9 cellular contexts compared by ENCODE assay signal in genomic region chr7:70596575-70596891, GRCh38.
A peak's percentile ranks its signal among the peaks of the same experiment; 100 is the strongest.
DNase-seq lines count a peak whose midpoint lies in the region; ATAC-seq and TF ChIP-seq lines count a peak whose summit lies in the region.
"Had no signal": no experiment of that assay in that cellular context is flagged by ENCODE, and none has a peak within 500 bp of the region (broad histone marks: within the 10 kb centered on the region; RNA-seq: fewer than 3 reads in every experiment).

No MANE protein-coding gene starts in this region.

- H3K27me3 ChIP-seq in GM23338 (ENCODE audit: insufficient read depth) (peaks cover 67% of the 10 kb centered on the region), OCI-LY1 (ENCODE audit: insufficient read depth, low read length) (no peaks in the 10 kb centered on the region), iPS DF 6.9 (ENCODE audit: control insufficient read depth, insufficient read depth, low read length) (peaks cover 26% of the 10 kb centered on the region), psoas muscle (ENCODE audit: insufficient read depth in 3 of 3, low read length in 2 of 3) (peaks cover 0 to 7% (median 0%) of the 10 kb centered on the region in 3 donors), PC-9 (ENCODE audit: insufficient read depth, low read depth) (peaks cover 23% of the 10 kb centered on the region)

- peaks cover 12% of the 10 kb centered on the region for H3K9me3 Mint-ChIP-seq in GM23338
- peaks cover 10% of the 10 kb centered on the region for H3K9me3 Mint-ChIP-seq in T-helper 2 cell treated with Interferon-gamma antibody and Interleukin-4, amounts not matched to agents 5 μg/mL and 100 μg/mL, for 36 hours

- H3K9me3 ChIP-seq in OCI-LY1 (ENCODE audit: low read length) (peaks cover 4% of the 10 kb centered on the region; the same call in 1 of the 2 replicates), iPS DF 6.9 (ENCODE audit: control insufficient read depth, insufficient read depth, low read length) (no peaks in the 10 kb centered on the region), psoas muscle (no peaks in the 10 kb centered on the region), PC-9 (ENCODE audit: insufficient read depth, low read depth) (no peaks in the 10 kb centered on the region)

- no peak for TF ChIP-seq CTCF in GM23338 (conservative IDR thresholded peaks at IDR 0.05; ENCODE audit: low read depth in 2 of 2)
- TF ChIP-seq CTCF in OCI-LY1 (IDR thresholded peaks at IDR 0.05; ENCODE audit: low read length) = no peak
- no peak for TF ChIP-seq CTCF in psoas muscle (IDR thresholded peaks at IDR 0.05)
- TF ChIP-seq CTCF in PC-9 (conservative IDR thresholded peaks at IDR 0.05) = no peak

- H3K4me2 ChIP-seq in GM23338 = peak overlapping the region; percentile 99
- peak overlapping the region; percentile 75 for H3K4me2 ChIP-seq in OCI-LY1 (ENCODE audit: low read length)
- H3K4me2 ChIP-seq in PC-9 = no peak overlapping the region

- H3K27ac Mint-ChIP-seq in GM23338 = no peak overlapping the region
- H3K27ac Mint-ChIP-seq in T-helper 2 cell treated with Interferon-gamma antibody and Interleukin-4, amounts not matched to agents 5 μg/mL and 100 μg/mL, for 36 hours = no peak overlapping the region
- H3K27ac Mint-ChIP-seq: activated naive CD4-positive, alpha-beta T cell treated with anti-CD3 and anti-CD28 coated beads for 36 hours had no signal

- H3K4me3 ChIP-seq in GM23338 (peak overlapping the region; percentile 80), OCI-LY1 (ENCODE audit: low read depth, low read length, poor library complexity, severe bottlenecking) (peak overlapping the region; percentile 56), iPS DF 6.9 (ENCODE audit: low read length) (peak overlapping the region; percentile 36; the same call in 1 of the 2 replicates), psoas muscle (peak overlapping the region; percentile 62), PC-9 (no peak overlapping the region)

- H3K27ac ChIP-seq in GM23338 (ENCODE audit: low read depth) (no peak overlapping the region), OCI-LY1 (ENCODE audit: low read depth, low read length, poor library complexity, severe bottlenecking) (no peak overlapping the region), iPS DF 6.9 (ENCODE audit: low read length) (no peak overlapping the region), psoas muscle (no peak overlapping the region), PC-9 (no peak overlapping the region)

- no TSS peak for BruUV-seq in PC-9 (replicated peaks; lab: Mats Ljungman, UMichigan)

- 0 out of 2 replicates have a peak, but pooled peaks cover 2% of the 10 kb centered on the region for H4K20me1 ChIP-seq in GM23338 (replicated peaks; ENCODE audit: insufficient read depth)
- no peaks in the 10 kb centered on the region for H4K20me1 ChIP-seq in OCI-LY1 (ENCODE audit: insufficient read depth, low read length)
- no peaks in the 10 kb centered on the region for H4K20me1 ChIP-seq in PC-9 (ENCODE audit: insufficient read depth)

- CTCF ChIA-PET in PC-9 (lab: Charles Lee) = no interaction called here

- H3K79me2 ChIP-seq in GM23338 (replicated peaks; ENCODE audit: insufficient read depth) (no peaks in the 10 kb centered on the region), OCI-LY1 (ENCODE audit: insufficient read depth, low read length) (no peaks in the 10 kb centered on the region), PC-9 (ENCODE audit: low read depth) (no peaks in the 10 kb centered on the region)

- H3K4me1 ChIP-seq in GM23338 (ENCODE audit: insufficient read depth) (peaks cover 18% of the 10 kb centered on the region), OCI-LY1 (ENCODE audit: insufficient read depth, low read length, severe bottlenecking) (peaks cover 16% of the 10 kb centered on the region), iPS DF 6.9 (ENCODE audit: control insufficient read depth, insufficient read depth, low read length) (no peaks in the 10 kb centered on the region), psoas muscle (no peaks in the 10 kb centered on the region), PC-9 (replicated peaks; ENCODE audit: insufficient read depth) (no peaks in the 10 kb centered on the region)

- H3K27me3 Mint-ChIP-seq in GM23338 (ENCODE audit: insufficient read depth, low read depth, poor library complexity) = peaks cover 58% of the 10 kb centered on the region
- peaks cover 30% of the 10 kb centered on the region for H3K27me3 Mint-ChIP-seq in T-helper 2 cell treated with Interferon-gamma antibody and Interleukin-4, amounts not matched to agents 5 μg/mL and 100 μg/mL, for 36 hours (ENCODE audit: low read depth)

- peak overlapping the region; percentile 76 for H3K4me3 Mint-ChIP-seq in GM23338
- H3K4me3 Mint-ChIP-seq in T-helper 2 cell treated with Interferon-gamma antibody and Interleukin-4, amounts not matched to agents 5 μg/mL and 100 μg/mL, for 36 hours = no peak overlapping the region

- H3F3A ChIP-seq in GM23338 (replicated peaks; ENCODE audit: low read depth) = peaks cover 5% of the 10 kb centered on the region; the same call in 1 of the 2 replicates
- no peaks in the 10 kb centered on the region for H3F3A ChIP-seq in OCI-LY1 (ENCODE audit: insufficient read depth, low read length)
- no peaks in the 10 kb centered on the region for H3F3A ChIP-seq in PC-9 (ENCODE audit: insufficient read depth, low read depth)

- peak; percentile 29 for ATAC-seq in GM23338
- no peak for ATAC-seq in psoas muscle

- DNase-seq in GM23338 (ENCODE audit: low spot score) = no peak
- DNase-seq in iPS DF 6.9 (ENCODE audit: low read depth, low spot score) = no peak
- DNase-seq in psoas muscle = no peak
- no peak for DNase-seq in UCSD-AML1 (lab: John Stamatoyannopoulos, UW; ENCODE audit: unreplicated experiment)
- no peak for DNase-seq in PC-9
- DNase-seq in T-helper 2 cell treated with Interferon-gamma antibody and Interleukin-4, amounts not matched to agents 5 μg/mL and 100 μg/mL, for 36 hours (ENCODE audit: low spot score) = no peak
- DNase-seq: activated naive CD4-positive, alpha-beta T cell treated with anti-CD3 and anti-CD28 coated beads for 36 hours; NCI-H2081 treated with DMSO at 0.1 percent for 48 hours had no signal

- H3K36me3 ChIP-seq in GM23338 (ENCODE audit: insufficient read depth) (0 out of 2 replicates have a peak, but pooled peaks cover 3% of the 10 kb centered on the region), OCI-LY1 (ENCODE audit: insufficient read depth, low read length) (peaks cover 9% of the 10 kb centered on the region; the same call in 1 of the 2 replicates), iPS DF 6.9 (ENCODE audit: control insufficient read depth, insufficient read depth, low read length) (no peaks in the 10 kb centered on the region), psoas muscle (ENCODE audit: insufficient read depth in 1 of 2, low read depth in 1 of 2) (no peaks in the 10 kb centered on the region), PC-9 (ENCODE audit: low read depth) (no peaks in the 10 kb centered on the region)

- POLR2A ChIA-PET in PC-9 (lab: Charles Lee; ENCODE audit: unreplicated experiment) = no interaction called here

- peak overlapping the region; percentile 24; the same call in 1 of the 2 replicates for H3K9ac ChIP-seq in OCI-LY1 (ENCODE audit: low read length)

- intact Hi-C loops in psoas muscle (cut with DNase I) = no loop called here
- intact Hi-C loops in PC-9 (cut with micrococcal nuclease; ENCODE audit: unreplicated experiment) = no loop called here

- peaks cover 36% of the 10 kb centered on the region for H3K4me1 Mint-ChIP-seq in GM23338
- no peaks in the 10 kb centered on the region for H3K4me1 Mint-ChIP-seq in T-helper 2 cell treated with Interferon-gamma antibody and Interleukin-4, amounts not matched to agents 5 μg/mL and 100 μg/mL, for 36 hours (ENCODE audit: low read depth)

- WGBS in iPS DF 6.9 (ENCODE audit: insufficient coverage, insufficient read length) = no CpG with 5 or more reads among the region's 12 CpGs
- WGBS in psoas muscle, 3 donors = 82 to 86% (median 86%) methylated on average over 12 of the region's 12 CpGs

- H3K9me2 ChIP-seq in GM23338 (ENCODE audit: insufficient read depth) (peaks cover 6% of the 10 kb centered on the region; the same call in 1 of the 2 replicates), OCI-LY1 (ENCODE audit: low read depth, low read length) (no peaks in the 10 kb centered on the region), PC-9 (ENCODE audit: insufficient read depth) (no peaks in the 10 kb centered on the region)

- H2AFZ ChIP-seq in GM23338 (peak overlapping the region; percentile 99), OCI-LY1 (ENCODE audit: low read length) (no peak overlapping the region), PC-9 (no peak overlapping the region)

- peaks cover 14% of the 10 kb centered on the region for H3K36me3 Mint-ChIP-seq in GM23338 (ENCODE audit: low read depth)
- H3K36me3 Mint-ChIP-seq in T-helper 2 cell treated with Interferon-gamma antibody and Interleukin-4, amounts not matched to agents 5 μg/mL and 100 μg/mL, for 36 hours (ENCODE audit: low read depth) = no peaks in the 10 kb centered on the region

TF ChIP-seq in GM23338, 12 proteins besides CTCF, POLR2A, EP300 and RAD21 (continues in another document):
- TF ChIP-seq REST (IDR thresholded peaks at IDR 0.05; ENCODE audit: unreplicated experiment) = no peak
- TF ChIP-seq POLR2AphosphoS5 (IDR thresholded peaks at IDR 0.05; ENCODE audit: low read depth) = no peak
- TF ChIP-seq EZH2phosphoT487 (IDR thresholded peaks at IDR 0.05; ENCODE audit: unreplicated experiment) = no peak
- no peak for TF ChIP-seq CREB1 (CRISPR knock-in tag; IDR thresholded peaks at IDR 0.05; ENCODE audit: low read depth)
- no peak for TF ChIP-seq ZNF114 (CRISPR knock-in tag; IDR thresholded peaks at IDR 0.05)
